1 cellular context compared by ENCODE assay signal in genomic region chr4:82900016-82900334, GRCh38.
A peak's percentile ranks its signal among the peaks of the same experiment; 100 is the strongest.
TF ChIP-seq lines count a peak whose summit lies in the region.

No MANE protein-coding gene starts in this region.

TF ChIP-seq in K562, 482 proteins besides CTCF, POLR2A, EP300 and RAD21 (continued from another document and continues in another):
- TF ChIP-seq RERE (CRISPR knock-in tag; IDR thresholded peaks at IDR 0.05; ENCODE audit: borderline replicate concordance) = no peak
- no peak for TF ChIP-seq CEBPZ (IDR thresholded peaks at IDR 0.05; ENCODE audit: borderline replicate concordance, low read depth, low read length)
- TF ChIP-seq MCM7 (IDR thresholded peaks at IDR 0.05) = peak in 1 of 2 experiments; percentile 63; a peak in 1 of 4 replicates
- 0 out of 2 replicates have a peak, but pooled peaks have one; percentile 32 for TF ChIP-seq MIER1 (IDR thresholded peaks at IDR 0.05; ENCODE audit: low read depth)
- TF ChIP-seq ZNF717 (CRISPR knock-in tag; IDR thresholded peaks at IDR 0.05) = no peak
- TF ChIP-seq DNMT1 (IDR thresholded peaks at IDR 0.05) = peak; percentile 81; the same call in 1 of the 2 replicates
- TF ChIP-seq CHAMP1 (IDR thresholded peaks at IDR 0.05) = 0 out of 2 replicates have a peak, but pooled peaks have one; percentile 61
- TF ChIP-seq EHMT2 (IDR thresholded peaks at IDR 0.05) = peak; percentile 52; the same call in 1 of the 2 replicates
- no peak for TF ChIP-seq MED1 (CRISPR knock-in tag; IDR thresholded peaks at IDR 0.05; ENCODE audit: borderline replicate concordance)
- no peak for TF ChIP-seq ZBTB11 (CRISPR knock-in tag; IDR thresholded peaks at IDR 0.05)
- TF ChIP-seq ZNF311 (CRISPR knock-in tag; IDR thresholded peaks at IDR 0.05) = no peak
- TF ChIP-seq SMARCC2 (IDR thresholded peaks at IDR 0.05; ENCODE audit: low read depth) = 0 out of 2 replicates have a peak, but pooled peaks have one; percentile 53
- TF ChIP-seq HEY1 (CRISPR knock-in tag; IDR thresholded peaks at IDR 0.05; ENCODE audit: borderline replicate concordance) = no peak
- TF ChIP-seq ZBTB43 (CRISPR knock-in tag; IDR thresholded peaks at IDR 0.05) = 0 out of 2 replicates have a peak, but pooled peaks have one; percentile 19
- TF ChIP-seq THRAP3 (IDR thresholded peaks at IDR 0.05; ENCODE audit: borderline replicate concordance) = peak; percentile 93
- 0 out of 2 replicates have a peak, but pooled peaks have one; percentile 50 for TF ChIP-seq KAT8 (IDR thresholded peaks at IDR 0.05; ENCODE audit: low read depth)
- peak; percentile 74; the same call in 1 of the 2 replicates for TF ChIP-seq TRIM25 (IDR thresholded peaks at IDR 0.05; ENCODE audit: borderline replicate concordance)
- TF ChIP-seq CTBP1 (IDR thresholded peaks at IDR 0.05; ENCODE audit: borderline replicate concordance) = no peak
- 0 out of 2 replicates have a peak, but pooled peaks have one; percentile 67 for TF ChIP-seq HLTF (IDR thresholded peaks at IDR 0.05)
- TF ChIP-seq MXD1 (CRISPR knock-in tag; IDR thresholded peaks at IDR 0.05; ENCODE audit: borderline replicate concordance, poor library complexity, severe bottlenecking) = no peak
- TF ChIP-seq ARID2 (IDR thresholded peaks at IDR 0.05) = peak; percentile 62; the same call in 1 of the 2 replicates
- no peak for TF ChIP-seq ZNF785 (CRISPR knock-in tag; IDR thresholded peaks at IDR 0.05)
- peak; percentile 58; the same call in 1 of the 2 replicates for TF ChIP-seq KHSRP (IDR thresholded peaks at IDR 0.05)
- TF ChIP-seq STAT6 (CRISPR knock-in tag; IDR thresholded peaks at IDR 0.05) = 0 out of 2 replicates have a peak, but pooled peaks have one; percentile 34
- TF ChIP-seq CSDE1 (IDR thresholded peaks at IDR 0.05) = peak; percentile 59 to 70; a peak in 2 of 4 replicates
- peak in 1 of 2 experiments; percentile 65; a peak in 2 of 4 replicates for TF ChIP-seq SIN3A (IDR thresholded peaks at IDR 0.05; ENCODE audit: borderline replicate concordance in 2 of 2, control insufficient read depth in 1 of 2, low read depth in 2 of 2, low read length in 2 of 2)
- TF ChIP-seq MLLT1 (IDR thresholded peaks at IDR 0.05) = peak; percentile 85 to 93; a peak in 2 of 4 replicates
- no peak for TF ChIP-seq ZBTB1 (CRISPR knock-in tag; IDR thresholded peaks at IDR 0.05; ENCODE audit: borderline replicate concordance, low read depth)
- TF ChIP-seq NR2C2 (CRISPR knock-in tag; IDR thresholded peaks at IDR 0.05) = no peak
- TF ChIP-seq NR2C2 (tag; IDR thresholded peaks at IDR 0.05) = no peak
- 0 out of 2 replicates have a peak, but pooled peaks have one; percentile 44 for TF ChIP-seq MEF2D (tag; conservative IDR thresholded peaks at IDR 0.05; ENCODE audit: low read depth)
